Comparison of ENCODE assay signal across 11 cellular contexts in the genomic region with DNA sequence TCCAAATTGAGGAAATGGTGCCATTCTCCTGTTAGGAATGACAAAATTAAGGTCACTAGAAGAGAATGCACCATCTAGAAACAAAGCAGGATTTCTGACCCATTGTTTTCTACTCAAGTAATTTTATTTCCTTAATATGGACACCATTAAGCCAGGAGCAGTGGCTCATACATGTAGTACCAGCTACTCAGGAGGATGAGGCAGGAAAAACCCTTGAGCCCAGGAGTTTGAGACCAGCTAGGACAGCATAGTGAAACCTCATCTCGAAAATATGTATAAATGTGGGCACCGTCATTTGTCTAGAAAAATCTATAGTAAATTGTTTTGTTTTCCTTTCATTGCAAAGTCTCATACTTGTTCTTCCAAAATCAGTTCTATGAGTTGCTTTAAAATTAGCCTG. TPM values are rescaled to one million over a fixed set of nuclear protein-coding genes. Genes with fewer than 3 reads are reported as not detected.
A peak's percentile ranks its signal among the peaks of the same experiment; 100 is the strongest.
DNase-seq lines count a peak whose midpoint lies in the region; ATAC-seq and TF ChIP-seq lines count a peak whose summit lies in the region.
"Had no signal": no experiment of that assay in that cellular context is flagged by ENCODE, and none has a peak within 500 bp of the region (broad histone marks: within the 10 kb centered on the region; RNA-seq: fewer than 3 reads in every experiment).

No MANE protein-coding gene starts in this region.

- ATAC-seq in GM19035 (IDR thresholded peaks at IDR 0.05; ENCODE audit: unreplicated experiment) (peak; percentile 3), HG03457 (IDR thresholded peaks at IDR 0.05; ENCODE audit: unreplicated experiment) (no peak)
- ATAC-seq in activated naive CD8-positive, alpha-beta T cell treated with anti-CD3 and anti-CD28 coated beads, Interleukin-2, amount 50 U/mL, for 24 hours, result no peak

- no peak overlapping the region for H4K5ac ChIP-seq in H9 (ENCODE audit: insufficient read length, low read depth, low read length)

- no peak overlapping the region for H3K9ac ChIP-seq in H9 (ENCODE audit: extremely low read depth, insufficient read length, low read length)

- H2AFZ ChIP-seq in ACC112 (ENCODE audit: low read length, unreplicated experiment) (peak overlapping the region; percentile 46), H9 (ENCODE audit: low read length) (no peak overlapping the region)

- H3K9me3 ChIP-seq in H9 (ENCODE audit: control insufficient read depth, low read depth, low read length), result no peaks in the 10 kb centered on the region
- no peaks in the 10 kb centered on the region for H3K9me3 ChIP-seq in WERI-Rb-1 (ENCODE audit: severe bottlenecking)
- H3K9me3 ChIP-seq: neutrophil had no signal

- no peaks in the 10 kb centered on the region for H3K27me3 ChIP-seq in ACC112 (ENCODE audit: insufficient read depth, low read length)
- H3K27me3 ChIP-seq in H9 (ENCODE audit: insufficient read depth, low read length), result no peaks in the 10 kb centered on the region
- H3K27me3 ChIP-seq in WERI-Rb-1 (ENCODE audit: insufficient read depth, low read depth, severe bottlenecking), result no peaks in the 10 kb centered on the region
- H3K27me3 ChIP-seq: neutrophil had no signal

- no peak overlapping the region for H3K14ac ChIP-seq in H9 (ENCODE audit: insufficient read depth, low read length)

- H3K4me1 Mint-ChIP-seq in activated naive CD8-positive, alpha-beta T cell treated with anti-CD3 and anti-CD28 coated beads, Interleukin-2, amount 50 U/mL, for 24 hours, result peaks cover 14% of the 10 kb centered on the region
- H3K4me1 Mint-ChIP-seq in mesothelial cell of epicardium (peaks cover 10% of the 10 kb centered on the region), H9 (no peaks in the 10 kb centered on the region)

- no CpG with 5 or more reads among the region's 2 CpGs for WGBS in H9 (ENCODE audit: extremely low coverage, insufficient read length, low lambda C conversion rate)

- peak overlapping the region; percentile 84 for H3K27ac ChIP-seq in ACC112 (ENCODE audit: low read depth, low read length)
- no peak overlapping the region for H3K27ac ChIP-seq in H9 (ENCODE audit: insufficient read length, low read depth, low read length)
- H3K27ac ChIP-seq in WERI-Rb-1, result no peak overlapping the region
- H3K27ac ChIP-seq: neutrophil had no signal

- H3K56ac ChIP-seq in H9 (ENCODE audit: insufficient read length, low read depth, low read length), result no peak overlapping the region

- no peaks in the 10 kb centered on the region for H4K20me1 ChIP-seq in H9 (ENCODE audit: control insufficient read depth, insufficient read depth, insufficient read length)

- H2BK20ac ChIP-seq in H9 (ENCODE audit: low read depth, low read length, poor library complexity, severe bottlenecking), result no peak overlapping the region

- no peak overlapping the region for H4K8ac ChIP-seq in H9 (replicated peaks; ENCODE audit: insufficient read length, low read depth, low read length)

- H2BK5ac ChIP-seq in H9 (ENCODE audit: insufficient read length, low read length), result no peak overlapping the region

- no peak overlapping the region for H2AK5ac ChIP-seq in H9 (ENCODE audit: insufficient read length, low read length)

- no peak overlapping the region for H3K18ac ChIP-seq in H9 (ENCODE audit: insufficient read length, low read depth, low read length)

- H3K36me3 ChIP-seq in ACC112 (ENCODE audit: insufficient read depth, low read length) (no peaks in the 10 kb centered on the region), WERI-Rb-1 (no peaks in the 10 kb centered on the region)
- H3K36me3 ChIP-seq: neutrophil had no signal

- peak overlapping the region; percentile 76 for H3K27ac Mint-ChIP-seq in activated naive CD8-positive, alpha-beta T cell treated with anti-CD3 and anti-CD28 coated beads, Interleukin-2, amount 50 U/mL, for 24 hours
- H3K27ac Mint-ChIP-seq in mesothelial cell of epicardium (peak overlapping the region; percentile 56), H9 (no peak overlapping the region)

- no peaks in the 10 kb centered on the region for H3K9me3 Mint-ChIP-seq in activated naive CD8-positive, alpha-beta T cell treated with anti-CD3 and anti-CD28 coated beads, Interleukin-2, amount 50 U/mL, for 24 hours
- H3K9me3 Mint-ChIP-seq in mesothelial cell of epicardium, result no peaks in the 10 kb centered on the region
- H3K9me3 Mint-ChIP-seq in H9, result peaks cover 0 to 3% of the 10 kb centered on the region in 2 experiments; a peak in 1 of 5 replicates

- peaks cover 2% of the 10 kb centered on the region for H3K36me3 Mint-ChIP-seq in activated naive CD8-positive, alpha-beta T cell treated with anti-CD3 and anti-CD28 coated beads, Interleukin-2, amount 50 U/mL, for 24 hours (ENCODE audit: low read depth)
- no peaks in the 10 kb centered on the region for H3K36me3 Mint-ChIP-seq in mesothelial cell of epicardium
- H3K36me3 Mint-ChIP-seq in H9 (ENCODE audit: insufficient read depth in 1 of 3, low read depth in 3 of 3), result no peaks in the 10 kb centered on the region; a peak in 1 of 7 replicates

- no peaks in the 10 kb centered on the region for H3K79me2 ChIP-seq in ACC112 (ENCODE audit: control insufficient read depth, insufficient read depth, low read length, unreplicated experiment)
- H3K79me2 ChIP-seq in H9 (ENCODE audit: insufficient read depth, low read length), result no peaks in the 10 kb centered on the region

- H2BK12ac ChIP-seq in H9 (ENCODE audit: insufficient read length, low read depth, low read length), result no peak overlapping the region

- H3K4me1 ChIP-seq in ACC112 (ENCODE audit: control insufficient read depth, insufficient read depth, low read length, unreplicated experiment), result peaks cover 11% of the 10 kb centered on the region
- H3K4me1 ChIP-seq in H9 (ENCODE audit: insufficient read depth, low read length), result no peaks in the 10 kb centered on the region

- H3K23ac ChIP-seq in H9 (ENCODE audit: insufficient read length, low read depth, low read length), result no peak overlapping the region

- no peak overlapping the region for H3T11ph ChIP-seq in H9 (ENCODE audit: low read length)

- H3K27me3 Mint-ChIP-seq in activated naive CD8-positive, alpha-beta T cell treated with anti-CD3 and anti-CD28 coated beads, Interleukin-2, amount 50 U/mL, for 24 hours, result no peaks in the 10 kb centered on the region
- H3K27me3 Mint-ChIP-seq in mesothelial cell of epicardium (ENCODE audit: low read depth) (no peaks in the 10 kb centered on the region), H9 (ENCODE audit: low read depth) (no peaks in the 10 kb centered on the region; the same call in 1 of the 2 replicates)

- no peaks in the 10 kb centered on the region for H3K23me2 ChIP-seq in H9 (ENCODE audit: insufficient read length, low read depth, low read length, poor library complexity, severe bottlenecking)

- H2BK120ac ChIP-seq in H9 (ENCODE audit: low read depth, low read length, poor library complexity, severe bottlenecking), result no peak overlapping the region

- peak overlapping the region; percentile 3 for H3K4me3 Mint-ChIP-seq in activated naive CD8-positive, alpha-beta T cell treated with anti-CD3 and anti-CD28 coated beads, Interleukin-2, amount 50 U/mL, for 24 hours
- H3K4me3 Mint-ChIP-seq in mesothelial cell of epicardium (no peak overlapping the region), H9 (no peak overlapping the region)

- no peak overlapping the region for H4K91ac ChIP-seq in H9 (ENCODE audit: insufficient read length, low read depth, low read length)

- no peak overlapping the region for H2BK15ac ChIP-seq in H9 (ENCODE audit: low read depth, low read length)

- H3K79me1 ChIP-seq in H9 (ENCODE audit: insufficient read depth, low read depth, low read length, poor library complexity, severe bottlenecking), result no peaks in the 10 kb centered on the region

- H3K4me2 ChIP-seq in H9 (ENCODE audit: insufficient read depth, insufficient read length, low read length), result no peak overlapping the region

- no peak for DNase-seq in activated naive CD8-positive, alpha-beta T cell treated with anti-CD3 and anti-CD28 coated beads, Interleukin-2, amount 50 U/mL, for 24 hours
- no peak for DNase-seq in mesothelial cell of epicardium (ENCODE audit: low spot score in 2 of 2, unreplicated experiment in 2 of 2)
- no peak for DNase-seq in H9
- no peak for DNase-seq in WERI-Rb-1
- no peak for DNase-seq in DMS114 treated with DMSO at 0.1 percent for 48 hours (lab: John Stamatoyannopoulos, UW; ENCODE audit: unreplicated experiment)
- DNase-seq: KG1; NK-92 treated with Interleukin-12 subunit alpha and Interleukin-12 subunit beta, amount 100 ng/mL, for 24 hours had no signal

- no peak overlapping the region for H3K4ac ChIP-seq in H9 (ENCODE audit: low read depth, low read length)

- TF ChIP-seq CTCF in mesothelial cell of epicardium (IDR thresholded peaks at IDR 0.05; ENCODE audit: unreplicated experiment) (no peak), H9 (conservative IDR thresholded peaks at IDR 0.05) (no peak), WERI-Rb-1 (IDR thresholded peaks at IDR 0.05; ENCODE audit: low read depth, low read length) (no peak)

- H3K4me3 ChIP-seq in ACC112 (ENCODE audit: low read depth, low read length), result peak overlapping the region; percentile 73
- no peak overlapping the region for H3K4me3 ChIP-seq in WERI-Rb-1 (ENCODE audit: low read depth, low read length)

RNA-seq across cellular contexts. Expression of a gene that starts 9.1 kb away (rescaled TPM):
- 103 to 109 TPM (median 108 TPM) in 3 replicates for total RNA-seq in mesothelial cell of epicardium
- total RNA-seq in H9 (2021), result 79.2 and 83.1 TPM in 2 replicates

RNA-seq across cellular contexts. Expression of a gene that starts 28.1 kb away (rescaled TPM):
- total RNA-seq in mesothelial cell of epicardium, result 31.6 to 32.5 TPM (median 31.9 TPM) in 3 replicates
- 30.1 and 30.3 TPM in 2 replicates for total RNA-seq in H9 (2021)

Comparison
In these comparisons a context has a peak if more than half of its experiments do, and no peak if none do; other contexts are left out.
1. H3K27ac Mint-ChIP-seq: peak in activated naive CD8-positive, alpha-beta T cell treated with anti-CD3 and anti-CD28 coated beads, Interleukin-2, amount 50 U/mL, for 24 hours (single experiment) and mesothelial cell of epicardium (single experiment); none in H9 (0 of 3).